2 cellular contexts compared by ENCODE assay signal in the genomic region with DNA sequence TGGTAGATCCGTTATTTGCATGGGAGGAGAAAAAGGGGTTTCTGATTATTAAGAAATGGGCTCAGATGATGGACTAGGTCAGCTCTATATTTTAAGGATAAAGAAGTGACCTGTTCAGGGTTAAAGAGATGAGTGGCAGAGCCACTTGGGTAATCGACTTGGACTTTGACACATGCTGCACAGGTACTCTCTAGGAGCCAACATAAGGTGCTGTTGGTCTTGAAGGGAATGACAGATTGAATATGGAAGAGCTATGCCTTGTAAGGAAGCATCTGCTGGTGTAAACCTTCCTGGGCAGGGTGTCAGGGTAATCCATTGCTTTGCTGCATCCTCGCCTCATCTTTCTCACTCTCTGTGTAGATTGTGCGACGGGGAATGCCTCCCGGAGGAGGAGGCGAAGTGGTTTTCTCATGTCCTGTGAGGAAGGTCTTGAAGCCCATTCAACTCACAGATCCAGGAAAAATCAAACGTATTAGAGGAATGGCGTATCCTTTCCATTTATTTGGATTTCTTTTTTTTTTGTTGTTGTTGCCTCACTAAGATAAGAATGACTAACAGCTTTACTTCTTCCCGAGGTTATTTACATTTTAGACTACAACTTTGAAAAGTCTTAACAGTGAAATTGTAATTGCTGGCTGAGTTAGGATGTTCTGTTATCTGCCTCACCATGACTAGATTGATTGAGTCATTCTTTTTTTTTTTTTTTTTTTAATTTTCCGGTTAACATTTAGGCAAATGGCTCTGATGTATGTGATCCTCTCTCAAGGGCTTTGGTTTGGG.
TF ChIP-seq lines count a peak whose summit lies in the region.

No MANE protein-coding gene starts in this region.

TF ChIP-seq in A549, 52 proteins besides CTCF, POLR2A, EP300 and RAD21:
- no peak for TF ChIP-seq SMC3 (IDR thresholded peaks at IDR 0.05)
- no peak for TF ChIP-seq MAZ (IDR thresholded peaks at IDR 0.05; ENCODE audit: borderline replicate concordance, low read depth, low read length)
- no peak for TF ChIP-seq FOXS1 (CRISPR knock-in tag; IDR thresholded peaks at IDR 0.05)
- no peak for TF ChIP-seq NPAS2 (CRISPR knock-in tag; IDR thresholded peaks at IDR 0.05; ENCODE audit: borderline replicate concordance)
- no peak for TF ChIP-seq ESRRA (IDR thresholded peaks at IDR 0.05; ENCODE audit: borderline replicate concordance, low read length)
- no peak for TF ChIP-seq REST (IDR thresholded peaks at IDR 0.05)
- TF ChIP-seq, protein P1, sequence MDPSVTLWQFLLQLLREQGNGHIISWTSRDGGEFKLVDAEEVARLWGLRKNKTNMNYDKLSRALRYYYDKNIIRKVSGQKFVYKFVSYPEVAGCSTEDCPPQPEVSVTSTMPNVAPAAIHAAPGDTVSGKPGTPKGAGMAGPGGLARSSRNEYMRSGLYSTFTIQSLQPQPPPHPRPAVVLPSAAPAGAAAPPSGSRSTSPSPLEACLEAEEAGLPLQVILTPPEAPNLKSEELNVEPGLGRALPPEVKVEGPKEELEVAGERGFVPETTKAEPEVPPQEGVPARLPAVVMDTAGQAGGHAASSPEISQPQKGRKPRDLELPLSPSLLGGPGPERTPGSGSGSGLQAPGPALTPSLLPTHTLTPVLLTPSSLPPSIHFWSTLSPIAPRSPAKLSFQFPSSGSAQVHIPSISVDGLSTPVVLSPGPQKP (IDR thresholded peaks at IDR 0.05; ENCODE audit: low read depth, low read length) = no peak
- no peak for TF ChIP-seq RFX5 (IDR thresholded peaks at IDR 0.05)
- no peak for TF ChIP-seq EHMT2 (IDR thresholded peaks at IDR 0.05; ENCODE audit: low read depth)
- no peak for TF ChIP-seq GATA3 (IDR thresholded peaks at IDR 0.05; ENCODE audit: borderline replicate concordance)
- no peak for TF ChIP-seq RARB (CRISPR knock-in tag; IDR thresholded peaks at IDR 0.05)
- TF ChIP-seq CEBPB (IDR thresholded peaks at IDR 0.05) = no peak
- TF ChIP-seq KDM1A (IDR thresholded peaks at IDR 0.05; ENCODE audit: low read depth) = no peak

TF ChIP-seq in HCT116, 20 proteins besides CTCF, POLR2A, EP300 and RAD21:
- TF ChIP-seq REST (IDR thresholded peaks at IDR 0.05; ENCODE audit: low read depth) (no peak), ZNF274 (IDR thresholded peaks at IDR 0.05; ENCODE audit: low read depth, low read length) (no peak), JUND (IDR thresholded peaks at IDR 0.05) (no peak), TCF7L2 (IDR thresholded peaks at IDR 0.05; ENCODE audit: borderline replicate concordance, extremely low read depth, insufficient read depth, insufficient read length) (no peak), EZH2phosphoT487 (IDR thresholded peaks at IDR 0.05; ENCODE audit: borderline replicate concordance) (no peak), EGR1 (IDR thresholded peaks at IDR 0.05; ENCODE audit: low read depth) (no peak), SRF (IDR thresholded peaks at IDR 0.05; ENCODE audit: low read depth) (no peak), EZH2 (IDR thresholded peaks at IDR 0.05) (no peak), ZBTB33 (IDR thresholded peaks at IDR 0.05; ENCODE audit: extremely low read depth, insufficient replicate concordance, low read length) (no peak), POLR2AphosphoS5 (IDR thresholded peaks at IDR 0.05; ENCODE audit: low read depth, low read length) (no peak), CBX3 (IDR thresholded peaks at IDR 0.05; ENCODE audit: low read depth) (no peak), ZFX (IDR thresholded peaks at IDR 0.05) (no peak), YY1 (IDR thresholded peaks at IDR 0.05; ENCODE audit: extremely low read depth, insufficient replicate concordance, low read depth, low read length) (no peak), FOSL1 (IDR thresholded peaks at IDR 0.05; ENCODE audit: low read depth) (no peak), SP1 (IDR thresholded peaks at IDR 0.05; ENCODE audit: low read depth) (no peak), ELF1 (IDR thresholded peaks at IDR 0.05; ENCODE audit: borderline replicate concordance, low read depth) (no peak), CEBPB (IDR thresholded peaks at IDR 0.05; ENCODE audit: low read depth) (no peak), SIN3A (IDR thresholded peaks at IDR 0.05; ENCODE audit: low read depth) (no peak)
- TF ChIP-seq, protein P2, sequence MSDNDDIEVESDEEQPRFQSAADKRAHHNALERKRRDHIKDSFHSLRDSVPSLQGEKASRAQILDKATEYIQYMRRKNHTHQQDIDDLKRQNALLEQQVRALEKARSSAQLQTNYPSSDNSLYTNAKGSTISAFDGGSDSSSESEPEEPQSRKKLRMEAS (IDR thresholded peaks at IDR 0.05) = no peak
- TF ChIP-seq, protein P3, sequence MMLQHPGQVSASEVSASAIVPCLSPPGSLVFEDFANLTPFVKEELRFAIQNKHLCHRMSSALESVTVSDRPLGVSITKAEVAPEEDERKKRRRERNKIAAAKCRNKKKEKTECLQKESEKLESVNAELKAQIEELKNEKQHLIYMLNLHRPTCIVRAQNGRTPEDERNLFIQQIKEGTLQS (IDR thresholded peaks at IDR 0.05) = no peak
TF ChIP-seq in HCT116: peak in this region for 0.
